ENCODE assay signal across 9 cellular contexts in genomic region chr19:34985249-34986022, GRCh38. TPM values are rescaled to one million over a fixed set of nuclear protein-coding genes. Genes with fewer than 3 reads are reported as not detected.
DNase-seq lines count a peak whose midpoint lies in the region; ATAC-seq and TF ChIP-seq lines count a peak whose summit lies in the region.
"Had no signal": no experiment of that assay in that cellular context is flagged by ENCODE, and none has a peak within 500 bp of the region (broad histone marks: within the 10 kb centered on the region; RNA-seq: fewer than 3 reads in every experiment).

No MANE protein-coding gene starts in this region.

- H3K36me3 Mint-ChIP-seq in activated naive CD4-positive, alpha-beta T cell treated with anti-CD3 and anti-CD28 coated beads, Interleukin-2, amount 50 U/mL, for 72 hours: peaks cover 4 to 12% of the 10 kb centered on the region in 2 donors

- H2AFZ ChIP-seq in SK-N-SH (ENCODE audit: low read depth): no peak overlapping the region

- no peak for DNase-seq in SK-N-SH
- no peak for DNase-seq in activated naive CD4-positive, alpha-beta T cell treated with anti-CD3 and anti-CD28 coated beads, Interleukin-2, amount 50 U/mL, for 72 hours (ENCODE audit: low spot score in 2 of 2)
- peak; percentile 59 for DNase-seq in iris pigment epithelial cell (ENCODE audit: low read depth)
- no peak for DNase-seq in activated effector memory CD4-positive, alpha-beta T cell treated with Interleukin-2 at 50 U/mL for 16 hours

- H3K4me2 ChIP-seq in SK-N-SH: no peak overlapping the region

- no peak for TF ChIP-seq POLR2A in GM18505 (IDR thresholded peaks at IDR 0.05; ENCODE audit: borderline replicate concordance, extremely low read depth, insufficient read depth, insufficient read length)

- H4K20me1 ChIP-seq in SK-N-SH (ENCODE audit: insufficient read depth): no peaks in the 10 kb centered on the region

- no peak for TF ChIP-seq CTCF in SK-N-SH (IDR thresholded peaks at IDR 0.05)

- no peaks in the 10 kb centered on the region for H3K9me2 ChIP-seq in SK-N-SH

- H3K79me2 ChIP-seq in SK-N-SH (ENCODE audit: insufficient read depth): no peaks in the 10 kb centered on the region

- no peak overlapping the region for H3K4me3 ChIP-seq in SK-N-SH (ENCODE audit: low read depth in 2 of 2, low read length in 1 of 2)
- no peak overlapping the region for H3K4me3 ChIP-seq in thymus (ENCODE audit: low read length)

- no peak for TF ChIP-seq EP300 in SK-N-SH (IDR thresholded peaks at IDR 0.05; ENCODE audit: borderline replicate concordance in 1 of 2, low read depth in 1 of 2, low read length in 1 of 2)

- H3K9me3 ChIP-seq in SK-N-SH: no peaks in the 10 kb centered on the region
- no peaks in the 10 kb centered on the region for H3K9me3 ChIP-seq in thymus (ENCODE audit: control insufficient read depth)

- TF ChIP-seq RAD21 in SK-N-SH (IDR thresholded peaks at IDR 0.05; ENCODE audit: low read length): no peak

- H3K27me3 ChIP-seq in SK-N-SH (ENCODE audit: insufficient read depth) (no peaks in the 10 kb centered on the region; the same call in 1 of the 2 replicates), thymus (ENCODE audit: control insufficient read depth, insufficient read depth) (no peaks in the 10 kb centered on the region)

- H3K27ac Mint-ChIP-seq in activated naive CD4-positive, alpha-beta T cell treated with anti-CD3 and anti-CD28 coated beads, Interleukin-2, amount 50 U/mL, for 72 hours: peak overlapping the region; percentile 77 to 78

- H3K36me3 ChIP-seq in SK-N-SH (replicated peaks in 1 of 2; ENCODE audit: control insufficient read depth in 1 of 2, insufficient read depth in 2 of 2, low read length in 1 of 2): no peaks in the 10 kb centered on the region
- H3K36me3 ChIP-seq in thymus (ENCODE audit: control insufficient read depth, insufficient read depth): no peaks in the 10 kb centered on the region

- POLR2A ChIA-PET in SK-N-SH (lab: Yijun Ruan, JAX): no interaction called here

- no peak overlapping the region for H3K9ac ChIP-seq in SK-N-SH

- H3K4me1 ChIP-seq in SK-N-SH (ENCODE audit: control insufficient read depth in 1 of 2, insufficient read depth in 2 of 2, low read depth in 1 of 2, low read length in 1 of 2) (peaks cover 0 to 4% of the 10 kb centered on the region in 2 experiments; a peak in 1 of 4 replicates), thymus (ENCODE audit: control insufficient read depth, insufficient read depth, low read length) (peaks cover 4% of the 10 kb centered on the region)

- peaks cover 0 to 4% of the 10 kb centered on the region in 2 donors for H3K9me3 Mint-ChIP-seq in activated naive CD4-positive, alpha-beta T cell treated with anti-CD3 and anti-CD28 coated beads, Interleukin-2, amount 50 U/mL, for 72 hours

- peak; percentile 40; the same call in 2 of the 3 replicates for ATAC-seq in SK-N-SH treated with all-trans-retinoic acid at 6 μM for 48 hours
- ATAC-seq in activated naive CD4-positive, alpha-beta T cell treated with anti-CD3 and anti-CD28 coated beads, Interleukin-2, amount 50 U/mL, for 72 hours: peak; percentile 48 to 56
- no peak for ATAC-seq in GM18505 (IDR thresholded peaks at IDR 0.05; ENCODE audit: unreplicated experiment)
- no peak for ATAC-seq in HG03108 (IDR thresholded peaks at IDR 0.05; ENCODE audit: unreplicated experiment)

- no peaks in the 10 kb centered on the region for H3F3A ChIP-seq in SK-N-SH (replicated peaks; ENCODE audit: insufficient read depth)

- H3K27ac ChIP-seq in SK-N-SH (ENCODE audit: low read depth in 2 of 2, low read length in 1 of 2) (no peak overlapping the region), thymus (ENCODE audit: low read depth) (peak overlapping the region; percentile 73)

- 29% methylated on average over 7 of the region's 7 CpGs for WGBS in SK-N-SH (ENCODE audit: low lambda C conversion rate)
- 18% methylated on average over 7 of the region's 7 CpGs for WGBS in thymus

- CTCF ChIA-PET in SK-N-SH (lab: Yijun Ruan, JAX): interaction anchor here (0.5 to 1.8 kb wide), 8 partner anchors 12 to 158 kb away, joined by 3 to 7 read pairs (median 3); partner anchors contain the start of genes FXYD7 and GRAMD1A

TF ChIP-seq in SK-N-SH treated with all-trans-retinoic acid at 6 μM for 48 hours, 23 proteins besides CTCF, POLR2A, EP300 and RAD21 (continues in another document):
- TF ChIP-seq POU6F1 (CRISPR knock-in tag; IDR thresholded peaks at IDR 0.05; ENCODE audit: borderline replicate concordance, low read depth) (no peak), ZNF565 (CRISPR knock-in tag; conservative IDR thresholded peaks at IDR 0.05; ENCODE audit: low read depth) (no peak), OSR1 (CRISPR knock-in tag; IDR thresholded peaks at IDR 0.05) (no peak), ZFP3 (CRISPR knock-in tag; IDR thresholded peaks at IDR 0.05) (no peak), PPARA (CRISPR knock-in tag; IDR thresholded peaks at IDR 0.05; ENCODE audit: borderline replicate concordance) (no peak)

TF ChIP-seq in SK-N-SH, 30 proteins besides CTCF, POLR2A, EP300 and RAD21:
- TF ChIP-seq RCOR1 (IDR thresholded peaks at IDR 0.05; ENCODE audit: low read length): no peak
- no peak for TF ChIP-seq YY1 (IDR thresholded peaks at IDR 0.05; ENCODE audit: low read depth)
- no peak for TF ChIP-seq MEF2A (IDR thresholded peaks at IDR 0.05; ENCODE audit: borderline replicate concordance, low read depth)
- TF ChIP-seq EZH2phosphoT487 (IDR thresholded peaks at IDR 0.05; ENCODE audit: borderline replicate concordance, low read depth): no peak
- no peak for TF ChIP-seq TCF12 (IDR thresholded peaks at IDR 0.05)

RNA-seq across cellular contexts. Expression of gene GRAMD1A, which starts 14.7 kb away (rescaled TPM):
- 64.6 and 81.9 TPM in 2 replicates for polyA plus RNA-seq in SK-N-SH (2012; rRNA removed)
- 55.0 and 68.3 TPM in 2 replicates for polyA plus RNA-seq in SK-N-SH (2012; cell fraction: cytosol; rRNA removed)
- polyA plus RNA-seq in SK-N-SH (2012; cell fraction: nucleus; rRNA removed): 145 and 165 TPM in 2 replicates
- total RNA-seq in activated naive CD4-positive, alpha-beta T cell treated with anti-CD3 and anti-CD28 coated beads, Interleukin-2, amount 50 U/mL, for 72 hours: 100 to 1,000 TPM; 158 to 160 TPM
- 51.9 TPM for polyA plus RNA-seq in thymus

RNA-seq across cellular contexts. Expression of gene ZNF792, which starts 21.4 kb away (rescaled TPM):
- 1.5 and 2.1 TPM in 2 replicates for polyA plus RNA-seq in SK-N-SH (2012; rRNA removed)
- 1.2 and 1.7 TPM in 2 replicates for polyA plus RNA-seq in SK-N-SH (2012; cell fraction: cytosol; rRNA removed)
- 1.9 and 2.5 TPM in 2 replicates for polyA plus RNA-seq in SK-N-SH (2012; cell fraction: nucleus; rRNA removed)
- total RNA-seq in activated naive CD4-positive, alpha-beta T cell treated with anti-CD3 and anti-CD28 coated beads, Interleukin-2, amount 50 U/mL, for 72 hours: 1 to 10 TPM; 6.4 to 9.7 TPM
- 2.6 TPM for polyA plus RNA-seq in thymus

RNA-seq across cellular contexts. Expression of gene SCN1B, which starts 44.8 kb away (rescaled TPM):
- polyA plus RNA-seq in SK-N-SH (2012; rRNA removed) (10.3 and 10.5 TPM in 2 replicates), thymus (3.4 TPM)
- 7.0 and 8.3 TPM in 2 replicates for polyA plus RNA-seq in SK-N-SH (2012; cell fraction: cytosol; rRNA removed)
- polyA plus RNA-seq in SK-N-SH (2012; cell fraction: nucleus; rRNA removed): 11.6 and 13.4 TPM in 2 replicates
- total RNA-seq in activated naive CD4-positive, alpha-beta T cell treated with anti-CD3 and anti-CD28 coated beads, Interleukin-2, amount 50 U/mL, for 72 hours: 1 to 10 TPM; 1.5 to 1.7 TPM

RNA-seq across cellular contexts. Expression of gene HPN, which starts 56.1 kb away (rescaled TPM):
- 0.05 TPM in 1 of 2 replicates, not detected in the other for polyA plus RNA-seq in SK-N-SH (2012; rRNA removed)
- 0.03 TPM in 1 of 2 replicates, not detected in the other for polyA plus RNA-seq in SK-N-SH (2012; cell fraction: cytosol; rRNA removed)
- polyA plus RNA-seq in SK-N-SH (2012; cell fraction: nucleus; rRNA removed): 0.07 and 0.15 TPM in 2 replicates
- not detected for total RNA-seq in activated naive CD4-positive, alpha-beta T cell treated with anti-CD3 and anti-CD28 coated beads, Interleukin-2, amount 50 U/mL, for 72 hours
- polyA plus RNA-seq in thymus: 0.82 TPM
- polyA plus RNA-seq: AG04450 had no signal

RNA-seq across cellular contexts. Expression of gene ZNF30, which starts 58.7 kb away (rescaled TPM):
- 1.7 and 2.8 TPM in 2 replicates for polyA plus RNA-seq in SK-N-SH (2012; rRNA removed)
- polyA plus RNA-seq in SK-N-SH (2012; cell fraction: cytosol; rRNA removed): 2.5 and 2.6 TPM in 2 replicates
- 2.3 and 3.8 TPM in 2 replicates for polyA plus RNA-seq in SK-N-SH (2012; cell fraction: nucleus; rRNA removed)
- total RNA-seq in activated naive CD4-positive, alpha-beta T cell treated with anti-CD3 and anti-CD28 coated beads, Interleukin-2, amount 50 U/mL, for 72 hours: 1 to 10 TPM; 4.4 to 4.6 TPM
- polyA plus RNA-seq in thymus: 3.9 TPM

Comparison
In these comparisons a context has a peak if more than half of its experiments do, and no peak if none do; other contexts are left out.
1. ATAC-seq: peak in SK-N-SH treated with all-trans-retinoic acid at 6 μM for 48 hours (single experiment) and activated naive CD4-positive, alpha-beta T cell treated with anti-CD3 and anti-CD28 coated beads, Interleukin-2, amount 50 U/mL, for 72 hours (2 of 2); none in GM18505 (single experiment) and HG03108 (single experiment).